Comparison of ENCODE assay signal across 26 cellular contexts in genomic region chr3:193903976-193904375, GRCh38.
DNase-seq lines count a peak whose midpoint lies in the region; TF ChIP-seq lines count a peak whose summit lies in the region.
"Had no signal": no experiment of that assay in that cellular context is flagged by ENCODE, and none has a peak within 500 bp of the region (broad histone marks: within the 10 kb centered on the region; RNA-seq: fewer than 3 reads in every experiment).

No MANE protein-coding gene starts in this region.

- no peak overlapping the region for H3K4me3 Mint-ChIP-seq in nephron
- H3K4me3 Mint-ChIP-seq: activated CD8-positive, alpha-beta T cell treated with anti-CD3 and anti-CD28 coated beads, Interleukin-2, amount 10 ng/mL, durations not matched to agents 7 days and 5 days; activated naive CD8-positive, alpha-beta T cell treated with anti-CD3 and anti-CD28 coated beads, Interleukin-2, amount 10 ng/mL, durations not matched to agents 7 days and 5 days; stimulated activated effector memory CD8-positive, alpha-beta T cell treated with anti-CD3 and anti-CD28 coated beads, Interleukin-12 subunit alpha, Interleukin-12 subunit beta, amount 100 ng/mL, for 72 hours; T-helper 1 cell treated with Interleukin-12 subunit alpha and Interleukin-12 subunit beta and Interleukin-4 antibody, amounts not matched to agents 30 μg/mL and 1 μg/mL, for 36 hours had no signal

- H3K9ac ChIP-seq in SK-N-MC (ENCODE audit: insufficient read length), result peak overlapping the region; percentile 13
- H3K9ac ChIP-seq: GM23248, SK-N-SH had no signal

- H3K79me2 ChIP-seq in DOHH2 (ENCODE audit: control insufficient read depth, low read length), result no peaks in the 10 kb centered on the region

- no peaks in the 10 kb centered on the region for H3K36me3 Mint-ChIP-seq in nephron (ENCODE audit: low read depth)
- H3K36me3 Mint-ChIP-seq: activated naive CD8-positive, alpha-beta T cell treated with anti-CD3 and anti-CD28 coated beads, Interleukin-2, amount 10 ng/mL, durations not matched to agents 7 days and 5 days; stimulated activated effector memory CD8-positive, alpha-beta T cell treated with anti-CD3 and anti-CD28 coated beads, Interleukin-12 subunit alpha, Interleukin-12 subunit beta, amount 100 ng/mL, for 72 hours had no signal

- peaks cover 15% of the 10 kb centered on the region for H3K27me3 Mint-ChIP-seq in nephron (ENCODE audit: low read depth)

- H3K9me2 ChIP-seq in DOHH2 (replicated peaks; ENCODE audit: control insufficient read depth, low read length), result no peaks in the 10 kb centered on the region
- H3K9me2 ChIP-seq: SK-N-SH had no signal

- H3K9me3 Mint-ChIP-seq in nephron, result peaks cover 10% of the 10 kb centered on the region

- H3K27me3 ChIP-seq in DOHH2 (ENCODE audit: control insufficient read depth, low read length), result peaks cover 15% of the 10 kb centered on the region; the same call in 1 of the 2 replicates
- H3K27me3 ChIP-seq: esophagus muscularis mucosa, upper lobe of left lung had no signal

- peaks cover 58% of the 10 kb centered on the region for H3K4me1 Mint-ChIP-seq in nephron
- H3K4me1 Mint-ChIP-seq: stimulated activated effector memory CD8-positive, alpha-beta T cell treated with anti-CD3 and anti-CD28 coated beads, Interleukin-12 subunit alpha, Interleukin-12 subunit beta, amount 100 ng/mL, for 72 hours had no signal

- H3K9me3 ChIP-seq in DOHH2 (ENCODE audit: control insufficient read depth, insufficient read depth, low read length) (no peaks in the 10 kb centered on the region), SK-N-MC (ENCODE audit: low read depth, low read length) (no peaks in the 10 kb centered on the region)
- H3K9me3 ChIP-seq: prostate gland, SK-N-SH had no signal

- H4K20me1 ChIP-seq in DOHH2 (ENCODE audit: control insufficient read depth, insufficient read depth, low read depth, low read length), result no peaks in the 10 kb centered on the region

- DNase-seq in NCI-H1694 treated with DMSO at 0.1 percent for 48 hours (lab: John Stamatoyannopoulos, UW), result peak; percentile 72
- DNase-seq in SK-N-MC (ENCODE audit: low read depth, low spot score), result no peak
- DNase-seq in activated CD4-positive, alpha-beta T cell treated with anti-CD3 and anti-CD28 coated beads, Interleukin-2, amount 50 U/mL, for 48 hours, result no peak
- no peak for DNase-seq in KG1 (lab: John Stamatoyannopoulos, UW)
- DNase-seq in NCI-H2227 treated with DMSO at 0.1 percent for 48 hours (lab: John Stamatoyannopoulos, UW), result no peak
- DNase-seq: activated CD4-positive, alpha-beta T cell treated with anti-CD3 and anti-CD28 coated beads for 1 hour; activated CD8-positive, alpha-beta T cell treated with anti-CD3 and anti-CD28 coated beads, Interleukin-2, amount 10 ng/mL, durations not matched to agents 7 days and 5 days; activated naive CD8-positive, alpha-beta T cell treated with anti-CD3 and anti-CD28 coated beads, Interleukin-2, amount 10 ng/mL, durations not matched to agents 7 days and 5 days; caudate nucleus; foreskin melanocyte; GM23248; Kasumi-1; mesenchymal stem cell; NCI-H2081; SK-N-SH; stimulated activated CD4-positive, alpha-beta T cell treated with anti-CD3 and anti-CD28 coated beads, Interleukin-12 subunit alpha, Interleukin-12 subunit beta, amount 100 ng/mL, for 4 hours; stimulated activated CD4-positive, alpha-beta T cell treated with anti-CD3 and anti-CD28 coated beads, Interleukin-4, amount 100 ng/mL, for 24 hours; substantia nigra; upper lobe of left lung had no signal

- H3K4me3 ChIP-seq in DOHH2 (ENCODE audit: low read length), result no peak overlapping the region
- no peak overlapping the region; the same call in 1 of the 2 replicates for H3K4me3 ChIP-seq in SK-N-MC
- H3K4me3 ChIP-seq: esophagus muscularis mucosa, GM23248, prostate gland, upper lobe of left lung had no signal

- peak overlapping the region in 2 of 3 experiments; percentile 26 to 59 for H3K27ac Mint-ChIP-seq in nephron
- H3K27ac Mint-ChIP-seq: activated CD8-positive, alpha-beta T cell treated with anti-CD3 and anti-CD28 coated beads, Interleukin-2, amount 10 ng/mL, durations not matched to agents 7 days and 5 days; activated naive CD8-positive, alpha-beta T cell treated with anti-CD3 and anti-CD28 coated beads, Interleukin-2, amount 10 ng/mL, durations not matched to agents 7 days and 5 days; activated T-helper 2 cell treated with anti-CD3 and anti-CD28 coated beads, Interferon-gamma antibody, Interleukin-2, Interleukin-4, amounts not matched to agents 10 μg/mL and 5 μg/mL and 100 μg/mL, durations not matched to agents 14 hours and 24 hours and 36 hours; stimulated activated effector memory CD8-positive, alpha-beta T cell treated with anti-CD3 and anti-CD28 coated beads, Interleukin-12 subunit alpha, Interleukin-12 subunit beta, amount 100 ng/mL, for 72 hours; T-helper 1 cell treated with Interleukin-12 subunit alpha and Interleukin-12 subunit beta and Interleukin-4 antibody, amounts not matched to agents 30 μg/mL and 1 μg/mL, for 36 hours had no signal

- H3K4me1 ChIP-seq in DOHH2 (ENCODE audit: control insufficient read depth, low read length), result peaks cover 10% of the 10 kb centered on the region
- H3K4me1 ChIP-seq: prostate gland had no signal

- H3K36me3 ChIP-seq in DOHH2 (ENCODE audit: control insufficient read depth, low read length) (no peaks in the 10 kb centered on the region), SK-N-MC (ENCODE audit: insufficient read depth, low read length) (no peaks in the 10 kb centered on the region)
- H3K36me3 ChIP-seq: esophagus muscularis mucosa, prostate gland, upper lobe of left lung had no signal

- peak overlapping the region; percentile 17; the same call in 1 of the 2 replicates for H3K4me2 ChIP-seq in DOHH2 (ENCODE audit: low read length)
- H3K4me2 ChIP-seq: SK-N-SH had no signal

- H3F3A ChIP-seq in DOHH2 (ENCODE audit: control insufficient read depth, insufficient read depth), result no peaks in the 10 kb centered on the region

- no peak overlapping the region for H3K27ac ChIP-seq in DOHH2 (ENCODE audit: low read depth, low read length)
- peak overlapping the region; percentile 21 for H3K27ac ChIP-seq in SK-N-MC
- H3K27ac ChIP-seq: esophagus muscularis mucosa, GM23248, prostate gland, upper lobe of left lung had no signal

- TF ChIP-seq CTCF in DOHH2 (IDR thresholded peaks at IDR 0.05; ENCODE audit: low read depth, low read length, poor library complexity, severe bottlenecking) (no peak), nephron (IDR thresholded peaks at IDR 0.05; ENCODE audit: unreplicated experiment in 3 of 3) (no peak)
